ENCODE assay signal across 20 cellular contexts in the genomic region with DNA sequence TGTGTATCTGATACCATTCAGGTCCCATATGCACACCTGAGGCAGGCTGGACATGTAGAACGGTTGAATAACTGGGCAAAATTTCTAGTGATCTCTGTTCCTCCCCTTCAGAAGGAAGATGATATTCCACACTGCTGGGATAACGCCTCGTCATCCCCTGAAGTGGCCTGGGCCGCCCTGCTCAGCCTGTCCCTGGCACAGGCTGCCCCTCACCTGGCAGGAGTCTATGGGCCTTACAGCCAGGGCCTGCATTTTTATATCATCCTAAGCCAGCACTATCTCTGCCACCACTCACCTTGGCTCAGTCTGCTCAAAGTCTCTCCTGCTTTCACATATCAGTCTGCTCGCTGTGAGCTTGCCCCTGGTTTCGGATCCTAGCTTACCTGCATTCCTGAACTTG.
A peak's percentile ranks its signal among the peaks of the same experiment; 100 is the strongest.
DNase-seq lines count a peak whose midpoint lies in the region; ATAC-seq, FAIRE-seq and TF ChIP-seq lines count a peak whose summit lies in the region.
"Had no signal": no experiment of that assay in that cellular context is flagged by ENCODE, and none has a peak within 500 bp of the region (broad histone marks: within the 10 kb centered on the region; RNA-seq: fewer than 3 reads in every experiment).

No MANE protein-coding gene starts in this region.

- no peak overlapping the region for H3K4me3 Mint-ChIP-seq in CD4-positive, alpha-beta T cell
- H3K4me3 Mint-ChIP-seq in T-helper 17 cell (no peak overlapping the region), osteocyte (ENCODE audit: unreplicated experiment) (no peak overlapping the region)
- H3K4me3 Mint-ChIP-seq: CD4-positive, alpha-beta memory T cell had no signal

- no peak overlapping the region for H3K27ac ChIP-seq in CD4-positive, alpha-beta T cell (ENCODE audit: low read depth, low read length)
- H3K27ac ChIP-seq in tibial artery: peak overlapping the region; percentile 67 to 79
- H3K27ac ChIP-seq: 22Rv1, A549, C4-2B had no signal

- H3K4me3 ChIP-seq in tibial artery: no peak overlapping the region
- H3K4me3 ChIP-seq: A549 had no signal

- peaks cover 0 to 68% (median 41%) of the 10 kb centered on the region in 4 donors for H3K4me1 ChIP-seq in tibial artery
- H3K4me1 ChIP-seq: A549 had no signal

- no peak for TF ChIP-seq CTCF in CD4-positive, alpha-beta T cell (IDR thresholded peaks at IDR 0.05)
- TF ChIP-seq CTCF in osteocyte (IDR thresholded peaks at IDR 0.05) (no peak), tibial artery (IDR thresholded peaks at IDR 0.05) (no peak)

- no peaks in the 10 kb centered on the region for H3K9me3 ChIP-seq in CD4-positive, alpha-beta T cell (ENCODE audit: control insufficient read depth, low read length)
- H3K9me3 ChIP-seq in T-helper 17 cell (ENCODE audit: control insufficient read depth, low read length, poor library complexity, severe bottlenecking) (no peaks in the 10 kb centered on the region), tibial artery (no peaks in the 10 kb centered on the region)
- H3K9me3 ChIP-seq: A549 had no signal

- H3K36me3 ChIP-seq in tibial artery: no peaks in the 10 kb centered on the region

- no peaks in the 10 kb centered on the region for H3K36me3 Mint-ChIP-seq in CD4-positive, alpha-beta T cell (ENCODE audit: low read depth)
- H3K36me3 Mint-ChIP-seq in T-helper 17 cell (ENCODE audit: low read depth) (no peaks in the 10 kb centered on the region), osteocyte (ENCODE audit: unreplicated experiment) (peaks cover 4% of the 10 kb centered on the region)
- H3K36me3 Mint-ChIP-seq: CD4-positive, alpha-beta memory T cell had no signal

- CTCF ChIA-PET in CD4-positive, alpha-beta T cell (lab: Charles Lee): no interaction called here

- intact Hi-C loops in CD4-positive, alpha-beta T cell (cut with DNase I, micrococcal nuclease): no loop called here
- intact Hi-C loops in tibial artery (cut with DNase I; ENCODE audit: low total_unique reads): no loop called here

- DNase-seq in CD4-positive, alpha-beta T cell: no peak
- no peak for DNase-seq in T-helper 17 cell
- no peak for DNase-seq in osteocyte (ENCODE audit: extremely low spot score, unreplicated experiment)
- no peak for DNase-seq in tibial artery
- no peak for DNase-seq in urothelium cell line (ENCODE audit: low spot score)
- no peak for DNase-seq in D341Med (ENCODE audit: low spot score)
- DNase-seq: AML-193; Calu3; CD4-positive, alpha-beta memory T cell; DMS 273 treated with DMSO at 0.1 percent for 48 hours; DMS53; HCEC 1CT; KG1 had no signal

- FAIRE-seq in urothelium cell line (lab: Jason Lieb, UNC): no peak
- FAIRE-seq: A549, G401.6, GM12891, GM19239 had no signal

- POLR2A ChIA-PET in CD4-positive, alpha-beta T cell (lab: Charles Lee): no interaction called here

- ATAC-seq in CD4-positive, alpha-beta T cell (ENCODE audit: poor library complexity): no peak
- no peak for ATAC-seq in T-helper 17 cell
- no peak for ATAC-seq in HG03108 (IDR thresholded peaks at IDR 0.05; ENCODE audit: unreplicated experiment)
- ATAC-seq: A549 had no signal

- peaks cover 40% of the 10 kb centered on the region for H3K4me1 Mint-ChIP-seq in CD4-positive, alpha-beta T cell (ENCODE audit: low read depth)
- H3K4me1 Mint-ChIP-seq in T-helper 17 cell: peaks cover 9% of the 10 kb centered on the region
- H3K4me1 Mint-ChIP-seq in osteocyte (ENCODE audit: unreplicated experiment): peaks cover 42% of the 10 kb centered on the region

- no peaks in the 10 kb centered on the region for H3K27me3 Mint-ChIP-seq in CD4-positive, alpha-beta T cell
- H3K27me3 Mint-ChIP-seq in T-helper 17 cell (no peaks in the 10 kb centered on the region), osteocyte (ENCODE audit: unreplicated experiment) (no peaks in the 10 kb centered on the region)
- H3K27me3 Mint-ChIP-seq: CD4-positive, alpha-beta memory T cell had no signal

- H3K27ac Mint-ChIP-seq in CD4-positive, alpha-beta T cell: peak overlapping the region; percentile 49
- H3K27ac Mint-ChIP-seq in T-helper 17 cell: peak overlapping the region; percentile 87
- peak overlapping the region; percentile 44 for H3K27ac Mint-ChIP-seq in osteocyte (ENCODE audit: unreplicated experiment)

- no peaks in the 10 kb centered on the region for H3K27me3 ChIP-seq in CD4-positive, alpha-beta T cell (ENCODE audit: control insufficient read depth, insufficient read depth, low read length)
- H3K27me3 ChIP-seq in tibial artery: no peaks in the 10 kb centered on the region

- H3K9me3 Mint-ChIP-seq in CD4-positive, alpha-beta T cell: no peaks in the 10 kb centered on the region
- H3K9me3 Mint-ChIP-seq in osteocyte (ENCODE audit: unreplicated experiment): peaks cover 4% of the 10 kb centered on the region
- H3K9me3 Mint-ChIP-seq: CD4-positive, alpha-beta memory T cell had no signal
